9 cellular contexts compared by ENCODE assay signal in the genomic region with DNA sequence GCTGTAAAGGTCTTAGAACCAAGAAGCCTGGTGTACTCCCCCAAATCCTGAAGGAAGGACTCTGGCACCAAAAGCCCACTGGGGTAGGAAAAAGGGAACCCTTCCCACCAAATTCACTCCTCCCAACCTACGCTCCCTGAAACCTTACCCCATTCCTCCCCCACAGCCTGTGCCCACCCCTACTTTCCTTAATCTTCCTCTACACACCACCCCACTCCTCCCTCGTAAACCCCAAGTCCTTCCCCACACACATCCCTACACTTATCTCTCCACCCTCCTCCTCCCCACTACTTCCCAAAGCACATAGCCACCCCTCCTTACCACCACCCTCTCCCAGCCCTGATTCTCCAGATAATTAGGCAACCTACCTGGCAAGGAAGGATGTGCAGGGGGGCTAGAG. TPM values are rescaled to one million over a fixed set of nuclear protein-coding genes. Genes with fewer than 3 reads are reported as not detected.
DNase-seq lines count a peak whose midpoint lies in the region; ATAC-seq and TF ChIP-seq lines count a peak whose summit lies in the region.
"Had no signal": no experiment of that assay in that cellular context is flagged by ENCODE, and none has a peak within 500 bp of the region (broad histone marks: within the 10 kb centered on the region; RNA-seq: fewer than 3 reads in every experiment).

No MANE protein-coding gene starts in this region.

- H3K9me3 ChIP-seq in ES-I3 (ENCODE audit: control insufficient read depth, insufficient read depth, low read length) (no peaks in the 10 kb centered on the region), WERI-Rb-1 (ENCODE audit: severe bottlenecking) (no peaks in the 10 kb centered on the region)

- no peak overlapping the region for H3K27ac ChIP-seq in KMS-11
- no peak overlapping the region for H3K27ac ChIP-seq in WERI-Rb-1

- H3K36me3 ChIP-seq in ES-I3 (ENCODE audit: insufficient read depth, low read length), result peaks cover 34% of the 10 kb centered on the region
- H3K36me3 ChIP-seq in KMS-11 (ENCODE audit: insufficient read depth), result no peaks in the 10 kb centered on the region
- H3K36me3 ChIP-seq in WERI-Rb-1, result peaks cover 14% of the 10 kb centered on the region

- ATAC-seq in central memory CD8-positive, alpha-beta T cell (replicated peaks; ENCODE audit: extremely low read depth, poor library complexity, severe bottlenecking), result no peak
- no peak for ATAC-seq in HG02571 (IDR thresholded peaks at IDR 0.05; ENCODE audit: unreplicated experiment)

- no peaks in the 10 kb centered on the region for H3K27me3 Mint-ChIP-seq in central memory CD8-positive, alpha-beta T cell
- no peaks in the 10 kb centered on the region for H3K27me3 Mint-ChIP-seq in neural crest cell (ENCODE audit: low read depth)

- H3K27ac Mint-ChIP-seq in central memory CD8-positive, alpha-beta T cell (ENCODE audit: low read depth), result no peak overlapping the region
- peak overlapping the region; percentile 27 for H3K27ac Mint-ChIP-seq in neural crest cell (ENCODE audit: unreplicated experiment)

- no peak for DNase-seq in central memory CD8-positive, alpha-beta T cell (ENCODE audit: low spot score in 2 of 2)
- DNase-seq in neural crest cell (ENCODE audit: low read depth, low spot score) (no peak), putamen (ENCODE audit: low spot score) (no peak), WERI-Rb-1 (no peak)
- DNase-seq: NCI-H146 had no signal

- no peaks in the 10 kb centered on the region for H4K20me1 ChIP-seq in KMS-11 (ENCODE audit: insufficient read depth)

- H3K4me3 ChIP-seq in KMS-11 (IDR thresholded peaks at IDR 0.05; ENCODE audit: insufficient read depth, low read depth, low read length), result no peak overlapping the region
- H3K4me3 ChIP-seq in WERI-Rb-1 (ENCODE audit: low read depth, low read length), result no peak overlapping the region

- H3K9ac ChIP-seq in ES-I3 (ENCODE audit: low read depth, low read length) (peak overlapping the region; percentile 96; the same call in 1 of the 2 replicates), KMS-11 (no peak overlapping the region)

- no peaks in the 10 kb centered on the region for H3K9me3 Mint-ChIP-seq in central memory CD8-positive, alpha-beta T cell
- H3K9me3 Mint-ChIP-seq in neural crest cell, result no peaks in the 10 kb centered on the region

- H2AFZ ChIP-seq in KMS-11 (ENCODE audit: low read depth), result no peak overlapping the region

- peak overlapping the region; percentile 13 for H3K4me3 Mint-ChIP-seq in central memory CD8-positive, alpha-beta T cell
- H3K4me3 Mint-ChIP-seq in neural crest cell, result peak overlapping the region; percentile 86

- H3K4me2 ChIP-seq in KMS-11, result peak overlapping the region; percentile 45

- H3K27me3 ChIP-seq in KMS-11 (ENCODE audit: insufficient read depth, low read depth), result no peaks in the 10 kb centered on the region
- H3K27me3 ChIP-seq in WERI-Rb-1 (ENCODE audit: insufficient read depth, low read depth, severe bottlenecking), result peaks cover 7% of the 10 kb centered on the region

- H3K4me1 ChIP-seq in ES-I3 (ENCODE audit: insufficient read depth, low read length) (peaks cover 11% of the 10 kb centered on the region; the same call in 1 of the 2 replicates), KMS-11 (ENCODE audit: low read depth, poor library complexity, severe bottlenecking) (peaks cover 30% of the 10 kb centered on the region)

- peaks cover 13% of the 10 kb centered on the region for H3K4me1 Mint-ChIP-seq in central memory CD8-positive, alpha-beta T cell
- H3K4me1 Mint-ChIP-seq in neural crest cell, result peaks cover 29% of the 10 kb centered on the region

- TF ChIP-seq CTCF in KMS-11 (conservative IDR thresholded peaks at IDR 0.05; ENCODE audit: low read depth, low read length), result no peak
- no peak for TF ChIP-seq CTCF in neural crest cell (conservative IDR thresholded peaks at IDR 0.05)
- TF ChIP-seq CTCF in WERI-Rb-1 (IDR thresholded peaks at IDR 0.05; ENCODE audit: low read depth, low read length), result no peak

- no peaks in the 10 kb centered on the region for H3K79me2 ChIP-seq in KMS-11 (ENCODE audit: insufficient read depth, low read depth)

- H3K36me3 Mint-ChIP-seq in central memory CD8-positive, alpha-beta T cell (ENCODE audit: insufficient read depth), result peaks cover 16% of the 10 kb centered on the region
- H3K36me3 Mint-ChIP-seq in neural crest cell (ENCODE audit: low read depth), result peaks cover 13% of the 10 kb centered on the region

RNA-seq across cellular contexts. Expression of a gene that starts 1.7 kb away (rescaled TPM):
- 85.2 and 87.1 TPM in 2 replicates for total RNA-seq in neural crest cell

RNA-seq across cellular contexts. Expression of a gene that starts 29.2 kb away (rescaled TPM):
- 12.3 and 12.4 TPM in 2 replicates for total RNA-seq in neural crest cell
- total RNA-seq: cerebellum had no signal

RNA-seq across cellular contexts. Expression of a gene that starts 31.2 kb away (rescaled TPM):
- total RNA-seq in neural crest cell, result 990 and 1,032 TPM in 2 replicates

RNA-seq across cellular contexts. Expression of a gene that starts 49.3 kb away (rescaled TPM):
- 7.1 and 10.2 TPM in 2 replicates for total RNA-seq in neural crest cell
